Comparison of ENCODE assay signal across 7 cellular contexts in the genomic region with DNA sequence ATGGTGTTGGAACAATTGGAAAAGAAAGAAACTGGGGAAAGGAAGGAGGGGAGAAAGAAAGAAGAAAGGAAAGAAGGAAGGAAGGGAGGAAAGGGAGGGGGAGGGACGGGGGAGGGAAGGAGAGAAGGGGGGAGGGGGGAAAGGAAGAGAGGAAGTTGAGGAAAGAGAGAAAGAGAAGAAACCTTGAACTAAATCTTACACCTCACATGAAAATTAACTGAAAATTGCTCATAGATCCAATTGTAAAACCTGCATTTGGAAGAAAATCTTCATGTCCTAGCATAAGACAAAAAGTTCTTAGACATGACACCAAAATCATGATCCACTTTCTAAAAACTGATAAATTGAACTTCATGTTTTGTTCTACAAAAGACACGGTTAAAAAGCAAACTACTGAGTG.
"Had no signal": no experiment of that assay in that cellular context is flagged by ENCODE, and none has a peak within 500 bp of the region (broad histone marks: within the 10 kb centered on the region; RNA-seq: fewer than 3 reads in every experiment).

No MANE protein-coding gene starts in this region.

- ATAC-seq: GM12878 had no signal

- FAIRE-seq: GM12878, GM12891, GM12892, GM18507, GM19239 had no signal

- H3K4me3 ChIP-seq: GM12878 had no signal

- DNase-seq: GDM1, GF-D8 had no signal
